ENCODE assay signal across 1 cellular context in genomic region chr5:128927644-128928043, GRCh38.
TF ChIP-seq lines count a peak whose summit lies in the region.

No MANE protein-coding gene starts in this region.

TF ChIP-seq in GM12878, 131 proteins besides CTCF, POLR2A, EP300 and RAD21:
- TF ChIP-seq RCOR1 (conservative IDR thresholded peaks at IDR 0.05; ENCODE audit: low read depth, low read length) (no peak), MYB (IDR thresholded peaks at IDR 0.05; ENCODE audit: borderline replicate concordance, low read depth, low read length) (no peak), ZNF384 (IDR thresholded peaks at IDR 0.05; ENCODE audit: borderline replicate concordance, low read depth, low read length) (no peak), ZBTB40 (IDR thresholded peaks at IDR 0.05; ENCODE audit: borderline replicate concordance) (no peak), MTA2 (IDR thresholded peaks at IDR 0.05; ENCODE audit: low read depth) (no peak), TAF1 (IDR thresholded peaks at IDR 0.05; ENCODE audit: borderline replicate concordance, low read depth, low read length) (no peak), MEF2A (IDR thresholded peaks at IDR 0.05; ENCODE audit: insufficient read depth, low read depth, low read length) (no peak), RELB (IDR thresholded peaks at IDR 0.05; ENCODE audit: low read depth) (no peak)
